ENCODE assay signal across 1 cellular context in genomic region chr20:36270744-36271638, GRCh38.
TF ChIP-seq lines count a peak whose summit lies in the region.

No MANE protein-coding gene starts in this region.

TF ChIP-seq in HepG2, 621 proteins besides CTCF, POLR2A, EP300 and RAD21 (continued from another document and continues in another):
- TF ChIP-seq IKZF5 (CRISPR knock-in tag; IDR thresholded peaks at IDR 0.05), result 0 out of 2 replicates have a peak, but pooled peaks have one; percentile 34
- no peak for TF ChIP-seq AGO2 (optimal IDR thresholded peaks at IDR 0.05; ENCODE audit: low read depth, low read length)
- TF ChIP-seq TAF1 (CRISPR knock-in tag; IDR thresholded peaks at IDR 0.05), result peak; percentile 74; the same call in 1 of the 2 replicates
- TF ChIP-seq MAX (IDR thresholded peaks at IDR 0.05), result peak; percentile 69; the same call in 1 of the 2 replicates
- 0 out of 2 replicates have a peak, but pooled peaks have one; percentile 20 for TF ChIP-seq NFKBIZ (CRISPR knock-in tag; IDR thresholded peaks at IDR 0.05)
- TF ChIP-seq ZNF577 (CRISPR knock-in tag; IDR thresholded peaks at IDR 0.05; ENCODE audit: borderline replicate concordance, low read depth), result no peak
- no peak for TF ChIP-seq ZNF670 (CRISPR knock-in tag; IDR thresholded peaks at IDR 0.05; ENCODE audit: borderline replicate concordance)
- no peak for TF ChIP-seq KLF12 (CRISPR knock-in tag; IDR thresholded peaks at IDR 0.05; ENCODE audit: borderline replicate concordance)
- 0 out of 2 replicates have a peak, but pooled peaks have one; percentile 24 for TF ChIP-seq MTF2 (CRISPR knock-in tag; IDR thresholded peaks at IDR 0.05; ENCODE audit: borderline replicate concordance)
- peak; percentile 16; the same call in 1 of the 2 replicates for TF ChIP-seq CREB1 (IDR thresholded peaks at IDR 0.05)
- peak; percentile 83 for TF ChIP-seq CREB1 (CRISPR knock-in tag; IDR thresholded peaks at IDR 0.05)
- 0 out of 2 replicates have a peak, but pooled peaks have one; percentile 79 for TF ChIP-seq ZNF468 (CRISPR knock-in tag; IDR thresholded peaks at IDR 0.05)
- no peak; the same call in 1 of the 2 replicates for TF ChIP-seq KDM6A (CRISPR knock-in tag; IDR thresholded peaks at IDR 0.05; ENCODE audit: low read depth)
- peak; percentile 87 for TF ChIP-seq YEATS2 (CRISPR knock-in tag; IDR thresholded peaks at IDR 0.05; ENCODE audit: borderline replicate concordance)
- TF ChIP-seq HOXD1 (CRISPR knock-in tag; IDR thresholded peaks at IDR 0.05), result no peak
- TF ChIP-seq KDM3A (CRISPR knock-in tag; IDR thresholded peaks at IDR 0.05; ENCODE audit: low read depth), result no peak
- no peak for TF ChIP-seq ATF7 (IDR thresholded peaks at IDR 0.05)
- 0 out of 2 replicates have a peak, but pooled peaks have one; percentile 24 for TF ChIP-seq ATF7 (CRISPR knock-in tag; IDR thresholded peaks at IDR 0.05)
- no peak for TF ChIP-seq MZF1 (CRISPR knock-in tag; IDR thresholded peaks at IDR 0.05; ENCODE audit: borderline replicate concordance)
- TF ChIP-seq MAFK (conservative IDR thresholded peaks at IDR 0.05 in 1 of 2, IDR thresholded peaks at IDR 0.05 in 1 of 2; ENCODE audit: low read length in 2 of 2), result 0 out of 4 replicates have a peak, but pooled peaks of 1 of the 2 experiments have one; percentile 6
- TF ChIP-seq AHDC1 (CRISPR knock-in tag; IDR thresholded peaks at IDR 0.05; ENCODE audit: borderline replicate concordance), result no peak
- no peak for TF ChIP-seq ZNF597 (CRISPR knock-in tag; IDR thresholded peaks at IDR 0.05)
- TF ChIP-seq ZNF615 (CRISPR knock-in tag; IDR thresholded peaks at IDR 0.05; ENCODE audit: borderline replicate concordance), result no peak
- TF ChIP-seq TGIF2 (CRISPR knock-in tag; IDR thresholded peaks at IDR 0.05), result peak; percentile 92
- TF ChIP-seq SPEN (CRISPR knock-in tag; IDR thresholded peaks at IDR 0.05; ENCODE audit: low read depth), result peak; percentile 77; the same call in 1 of the 2 replicates
- TF ChIP-seq HNF4A (CRISPR knock-in tag; IDR thresholded peaks at IDR 0.05), result peak; percentile 79
- no peak for TF ChIP-seq MBD4 (IDR thresholded peaks at IDR 0.05; ENCODE audit: borderline replicate concordance, low read length)
- peak; percentile 55 for TF ChIP-seq KMT2A (CRISPR knock-in tag; IDR thresholded peaks at IDR 0.05)
- TF ChIP-seq TOPORS (CRISPR knock-in tag; IDR thresholded peaks at IDR 0.05), result no peak
- no peak for TF ChIP-seq CENPX (CRISPR knock-in tag; IDR thresholded peaks at IDR 0.05)
- TF ChIP-seq MEF2D (CRISPR knock-in tag; IDR thresholded peaks at IDR 0.05), result peak; percentile 2
- TF ChIP-seq GZF1 (CRISPR knock-in tag; IDR thresholded peaks at IDR 0.05), result no peak
- no peak for TF ChIP-seq ZNF639 (CRISPR knock-in tag; conservative IDR thresholded peaks at IDR 0.05)
- peak; percentile 85 for TF ChIP-seq FOXC1 (CRISPR knock-in tag; IDR thresholded peaks at IDR 0.05; ENCODE audit: borderline replicate concordance)
- TF ChIP-seq TFE3 (CRISPR knock-in tag; IDR thresholded peaks at IDR 0.05), result 0 out of 2 replicates have a peak, but pooled peaks have one; percentile 42
- peak; percentile 59 for TF ChIP-seq CBX1 (IDR thresholded peaks at IDR 0.05; ENCODE audit: low read depth)
- no peak for TF ChIP-seq ZBTB10 (CRISPR knock-in tag; IDR thresholded peaks at IDR 0.05; ENCODE audit: borderline replicate concordance)
- peak; percentile 81; the same call in 1 of the 2 replicates for TF ChIP-seq ZNF891 (CRISPR knock-in tag; IDR thresholded peaks at IDR 0.05)
- no peak for TF ChIP-seq TBL1XR1 (IDR thresholded peaks at IDR 0.05; ENCODE audit: borderline replicate concordance, low read length, partially characterized antibody)
- no peak for TF ChIP-seq SNAPC4 (CRISPR knock-in tag; IDR thresholded peaks at IDR 0.05)
- TF ChIP-seq GLI4 (CRISPR knock-in tag; IDR thresholded peaks at IDR 0.05; ENCODE audit: borderline replicate concordance), result no peak
- no peak for TF ChIP-seq AGO1 (IDR thresholded peaks at IDR 0.05; ENCODE audit: low read depth, low read length, poor library complexity, severe bottlenecking)
